In the genomic region with DNA sequence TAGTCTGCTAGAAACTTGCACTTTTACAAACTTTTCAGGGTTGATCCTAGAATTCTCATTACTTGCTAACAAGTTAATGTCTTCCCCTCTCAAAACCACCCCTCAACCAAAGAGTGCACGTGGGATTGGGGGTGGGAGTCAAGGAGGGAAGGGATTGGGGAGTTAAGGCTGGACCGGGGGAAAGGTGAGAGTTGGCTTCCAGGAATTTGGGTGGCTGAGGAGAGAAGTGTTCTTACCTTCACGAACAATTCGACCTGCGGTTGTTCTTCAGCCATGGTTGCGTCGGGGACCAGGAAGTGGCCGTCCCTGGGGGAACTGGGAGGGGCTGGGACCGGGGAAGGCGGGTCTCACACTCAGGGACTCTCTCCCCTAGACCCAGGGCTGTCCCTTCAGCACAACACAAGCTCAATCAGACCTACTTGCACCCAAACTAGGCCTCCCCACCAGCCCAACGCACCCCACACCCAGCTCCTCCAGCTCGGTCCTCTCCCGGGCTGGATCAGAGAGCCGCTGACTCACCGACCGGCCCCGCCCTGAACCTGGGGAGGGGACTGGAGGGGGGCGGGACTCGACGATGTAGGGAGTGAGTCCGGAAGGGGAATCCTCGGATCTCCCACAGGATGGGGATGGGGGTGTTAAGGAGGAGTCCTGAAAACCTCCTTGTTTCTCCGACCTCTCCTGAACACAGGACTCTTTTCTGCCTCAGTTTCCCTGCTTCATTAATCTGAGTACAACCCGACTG, we compare ENCODE assay signal across 8 cellular contexts. TPM values are rescaled to one million over a fixed set of nuclear protein-coding genes. Genes with fewer than 3 reads are reported as not detected.
A peak's percentile ranks its signal among the peaks of the same experiment; 100 is the strongest.
DNase-seq lines count a peak whose midpoint lies in the region; ATAC-seq and TF ChIP-seq lines count a peak whose summit lies in the region.

TSS of gene CLIC1 (minus strand) at position 505 of the 742 bp plus-strand sequence. CDS start at position 275, 230 bp downstream.

- H3K27me3 ChIP-seq in PC-9 (ENCODE audit: insufficient read depth, low read depth) (no peaks in the 10 kb centered on the region), mucosa of stomach (ENCODE audit: control insufficient read depth, insufficient read depth, low read length) (no peaks in the 10 kb centered on the region)

- peaks cover 30% of the 10 kb centered on the region for H3K36me3 ChIP-seq in PC-9 (ENCODE audit: low read depth)
- H3K36me3 ChIP-seq in mucosa of stomach (ENCODE audit: control insufficient read depth, insufficient read depth, low read length) = peaks cover 17% of the 10 kb centered on the region

- DNase-seq in EL (peak; percentile 91), HT-29 (ENCODE audit: low spot score) (peak; percentile 86), PC-9 (peak; percentile 79 to 83), activated T-cell treated with anti-CD3 and anti-CD28 coated beads for 24 hours (ENCODE audit: low read depth) (peak; percentile 75), epithelial cell of esophagus (ENCODE audit: low read depth) (peak; percentile 87)
- DNase-seq in stimulated activated CD8-positive, alpha-beta memory T cell treated with anti-CD3 and anti-CD28 coated beads, Interleukin-7, amount 100 ng/mL, for 4 hours (ENCODE audit: low read depth in 2 of 2) = peak; percentile 61 to 70

- H3K9ac ChIP-seq in mucosa of stomach (ENCODE audit: low read length) = peak within 1 kb of the TSS; percentile 96

- peaks cover 57% of the 10 kb centered on the region for H3K79me2 ChIP-seq in PC-9 (ENCODE audit: low read depth)

- intact Hi-C loops in PC-9 (cut with micrococcal nuclease; ENCODE audit: unreplicated experiment) = loop anchor here (5.0 to 10.0 kb wide), 2 partner anchors 191 to 239 kb away; partner anchors contain the start of genes ATP6V1G2, DDX39B, MICB and NFKBIL1

- peak within 1 kb of the TSS; percentile 83 for H3K4me2 ChIP-seq in PC-9

- no peaks in the 10 kb centered on the region for H3K9me2 ChIP-seq in PC-9 (ENCODE audit: insufficient read depth)

- H3K4me3 ChIP-seq in PC-9 (peak within 1 kb of the TSS; percentile 86), epithelial cell of esophagus (ENCODE audit: low read length) (peak within 1 kb of the TSS; percentile 100), mucosa of stomach (ENCODE audit: low read length) (peak within 1 kb of the TSS; percentile 47)

- CTCF ChIA-PET in PC-9 (lab: Charles Lee) = interaction anchor here (3.2 kb wide), 1 partner anchor 34 kb away, joined by 10 read pairs; no protein-coding TSS in a partner anchor

- peak within 1 kb of the TSS; percentile 79 for H3K27ac ChIP-seq in PC-9

- peak within 1 kb of the TSS; percentile 75 for H2AFZ ChIP-seq in PC-9

- ATAC-seq in GM21390 (IDR thresholded peaks at IDR 0.05; ENCODE audit: unreplicated experiment) = no peak

- POLR2A ChIA-PET in PC-9 (lab: Charles Lee; ENCODE audit: unreplicated experiment) = interaction anchor here (0.6 to 1.5 kb wide), 7 partner anchors 10 to 162 kb away, joined by 3 to 6 read pairs (median 3); no protein-coding TSS in a partner anchor

- TSS peak; percentile 60 for BruUV-seq in PC-9 (replicated peaks; lab: Mats Ljungman, UMichigan)

- peaks cover 21% of the 10 kb centered on the region; the same call in 1 of the 2 replicates for H4K20me1 ChIP-seq in PC-9 (ENCODE audit: insufficient read depth)

- H3K9me3 ChIP-seq in PC-9 (ENCODE audit: insufficient read depth, low read depth) (no peaks in the 10 kb centered on the region), mucosa of stomach (ENCODE audit: control insufficient read depth, low read length) (no peaks in the 10 kb centered on the region)

- H3F3A ChIP-seq in PC-9 (ENCODE audit: insufficient read depth, low read depth) = peaks cover 61% of the 10 kb centered on the region

- H3K4me1 ChIP-seq in PC-9 (replicated peaks; ENCODE audit: insufficient read depth) (peaks cover 44% of the 10 kb centered on the region), mucosa of stomach (ENCODE audit: control insufficient read depth, insufficient read depth, low read length) (peaks cover 54% of the 10 kb centered on the region)

- TF ChIP-seq CTCF in PC-9 (conservative IDR thresholded peaks at IDR 0.05) = no peak
- TF ChIP-seq CTCF in epithelial cell of esophagus (IDR thresholded peaks at IDR 0.05; ENCODE audit: insufficient read depth, low read depth, low read length, missing control alignments) = no peak

RNA-seq across cellular contexts. Expression of gene CLIC1, which starts in this region (rescaled TPM):
- 914 and 960 TPM in 2 replicates for total RNA-seq in HT-29 (2014; rRNA removed; shearing (Covaris generic))
- 546 and 599 TPM in 2 replicates for total RNA-seq in PC-9 (2021)

Comparison
In these comparisons a context has a peak if more than half of its experiments do, and no peak if none do; other contexts are left out.
1. H3K4me3 ChIP-seq: peak in every context shown above with its lines; median percentile 100 in epithelial cell of esophagus; 86 in PC-9; 47 in mucosa of stomach.